8 cellular contexts compared by ENCODE assay signal in genomic region chr19:18895828-18896341, GRCh38.
DNase-seq lines count a peak whose midpoint lies in the region; ATAC-seq lines count a peak whose summit lies in the region.

CERS1 (minus strand) TSS chr19:18896158; CDS start chr19:18896072, 86 bp downstream.

- ATAC-seq in HG02588 (IDR thresholded peaks at IDR 0.05; ENCODE audit: unreplicated experiment) (no peak), HG03108 (IDR thresholded peaks at IDR 0.05; ENCODE audit: unreplicated experiment) (no peak), HG02970 (IDR thresholded peaks at IDR 0.05; ENCODE audit: low FRiP score, unreplicated experiment) (no peak), GM19328 (IDR thresholded peaks at IDR 0.05; ENCODE audit: unreplicated experiment) (no peak)

- H3K9ac ChIP-seq in mucosa of rectum (ENCODE audit: low read depth in 1 of 2, low read length in 2 of 2) = no peak within 1 kb of the TSS

- no peaks in the 10 kb centered on the region for H3K9me3 ChIP-seq in mucosa of rectum (ENCODE audit: control insufficient read depth in 2 of 2, low read length in 2 of 2)

- peaks cover 10% of the 10 kb centered on the region in 2 donors for H3K36me3 ChIP-seq in mucosa of rectum (ENCODE audit: control insufficient read depth in 2 of 2, insufficient read depth in 2 of 2, low read length in 2 of 2)

- H3K27me3 ChIP-seq in mucosa of rectum (ENCODE audit: control insufficient read depth in 2 of 2, insufficient read depth in 2 of 2, low read length in 2 of 2) = peaks cover 13 to 16% of the 10 kb centered on the region in 2 donors

- peak within 1 kb of the TSS; percentile 13 to 16 for H3K4me3 ChIP-seq in mucosa of rectum (ENCODE audit: low read length in 2 of 2)

- H3K27ac ChIP-seq in cingulate gyrus (ENCODE audit: low read depth, low read length) (peak within 1 kb of the TSS; percentile 93), mucosa of rectum (ENCODE audit: low read depth in 2 of 2, low read length in 2 of 2) (no peak within 1 kb of the TSS)

- DNase-seq in D341Med (ENCODE audit: low spot score) (peak; percentile 96), NCI-H1105 (lab: John Stamatoyannopoulos, UW) (peak; percentile 31)

- H3K4me1 ChIP-seq in mucosa of rectum (ENCODE audit: control insufficient read depth in 2 of 2, insufficient read depth in 2 of 2, low read length in 2 of 2) = peaks cover 0 to 3% of the 10 kb centered on the region in 2 donors
